39 cellular contexts compared by ENCODE assay signal in genomic region chr7:3844545-3845151, GRCh38.
"Had no signal": no experiment of that assay in that cellular context is flagged by ENCODE, and none has a peak within 500 bp of the region (broad histone marks: within the 10 kb centered on the region; RNA-seq: fewer than 3 reads in every experiment).

No MANE protein-coding gene starts in this region.

- ATAC-seq: activated T-cell treated with anti-CD3 and anti-CD28 coated beads, Interleukin-2, amount 50 U/mL, for 4 hours; PC-3 had no signal

- DNase-seq: activated B cell treated with CpG ODN at 0.5 μM for 24 hours; activated CD4-positive, alpha-beta memory T cell treated with anti-CD3 and anti-CD28 coated beads for 36 hours; activated CD4-positive, alpha-beta T cell treated with anti-CD3 and anti-CD28 coated beads for 4 hours; activated CD4-positive, alpha-beta T cell treated with anti-CD3 and anti-CD28 coated beads, Interleukin-2, amount 50 U/mL, for 1 hour; activated CD4-positive, CD25-positive, alpha-beta regulatory T cell treated with anti-CD3 and anti-CD28 coated beads, Interleukin-2, amount 50 U/mL, for 72 hours; activated CD8-positive, alpha-beta memory T cell treated with anti-CD3 and anti-CD28 coated beads, Interleukin-2, amount 50 U/mL, for 4 hours; activated gamma-delta T cell treated with Interleukin-2 at 50 U/mL for 16 hours; activated naive CD4-positive, alpha-beta T cell treated with anti-CD3 and anti-CD28 coated beads for 36 hours; activated naive CD8-positive, alpha-beta T cell treated with anti-CD3 and anti-CD28 coated beads for 36 hours; activated T-cell treated with anti-CD3 and anti-CD28 coated beads for 4 hours; activated T-cell treated with anti-CD3 and anti-CD28 coated beads, Interleukin-2, amount 50 U/mL, for 4 hours; amniotic stem cell; Kasumi-1; KG1; MG63; NCI-H1048; NCI-H1105 treated with DMSO at 0.1 percent for 48 hours; NCI-H1436 treated with DMSO at 0.1 percent for 48 hours; NCI-H1694 treated with DMSO at 0.1 percent for 48 hours; NCI-H2029; NCI-H2107; NCI-H2171; NCI-H510A; NCI-H526; NCI-H774; NK-92 treated with Interleukin-12 subunit alpha and Interleukin-12 subunit beta, amount 100 ng/mL, for 24 hours; PC-3; Peyer's patch; RPMI8226; SHP77 treated with DMSO at 0.1 percent for 48 hours; SW 1271; T-helper 1 cell; T-helper 2 cell; T-helper 9 cell had no signal

- H3K9me3 ChIP-seq: ascending aorta, MG63, Peyer's patch had no signal

- H3K27ac ChIP-seq: ascending aorta, cardiac muscle cell, Peyer's patch, VCaP had no signal

- H3K36me3 ChIP-seq: ascending aorta, cardiac muscle cell, MG63, Peyer's patch had no signal

- H3K4me1 ChIP-seq: ascending aorta, Peyer's patch had no signal

- H3K9me3 Mint-ChIP-seq: activated B cell treated with CpG ODN at 0.5 μM for 24 hours; activated CD4-positive, alpha-beta memory T cell treated with anti-CD3 and anti-CD28 coated beads for 36 hours; activated naive CD4-positive, alpha-beta T cell treated with anti-CD3 and anti-CD28 coated beads for 36 hours; activated naive CD8-positive, alpha-beta T cell treated with anti-CD3 and anti-CD28 coated beads for 36 hours; activated T-cell treated with anti-CD3 and anti-CD28 coated beads, Interleukin-2, amount 50 U/mL, for 4 hours; activated T-helper 1 cell treated with anti-CD3 and anti-CD28 coated beads, Interleukin-12 subunit alpha, Interleukin-12 subunit beta, Interleukin-2, Interleukin-4 antibody, amounts not matched to agents 30 ng/mL and 10 ng/mL and 1 ng/mL, durations not matched to agents 14 hours and 24 hours and 36 hours; central memory CD8-positive, alpha-beta T cell had no signal

- H3K27me3 Mint-ChIP-seq: activated B cell treated with CpG ODN at 0.5 μM for 24 hours; activated naive CD8-positive, alpha-beta T cell treated with anti-CD3 and anti-CD28 coated beads for 36 hours had no signal

- H3K27ac Mint-ChIP-seq: activated B cell treated with CpG ODN at 0.5 μM for 24 hours; activated CD4-positive, alpha-beta memory T cell treated with anti-CD3 and anti-CD28 coated beads for 36 hours; activated naive CD4-positive, alpha-beta T cell treated with anti-CD3 and anti-CD28 coated beads for 36 hours; activated naive CD8-positive, alpha-beta T cell treated with anti-CD3 and anti-CD28 coated beads for 36 hours; activated T-helper 1 cell treated with anti-CD3 and anti-CD28 coated beads, Interleukin-12 subunit alpha, Interleukin-12 subunit beta, Interleukin-2, Interleukin-4 antibody, amounts not matched to agents 30 ng/mL and 10 ng/mL and 1 ng/mL, durations not matched to agents 14 hours and 24 hours and 36 hours had no signal

- H3K4me3 ChIP-seq: ascending aorta, cardiac muscle cell, MG63, Peyer's patch had no signal

- H3K36me3 Mint-ChIP-seq: activated CD4-positive, alpha-beta memory T cell treated with anti-CD3 and anti-CD28 coated beads for 36 hours; activated naive CD8-positive, alpha-beta T cell treated with anti-CD3 and anti-CD28 coated beads for 36 hours had no signal

- H3K27me3 ChIP-seq: ascending aorta, cardiac muscle cell, MG63, Peyer's patch had no signal

- H3K4me3 Mint-ChIP-seq: activated B cell treated with CpG ODN at 0.5 μM for 24 hours; activated CD4-positive, alpha-beta memory T cell treated with anti-CD3 and anti-CD28 coated beads for 36 hours; activated naive CD4-positive, alpha-beta T cell treated with anti-CD3 and anti-CD28 coated beads for 36 hours; activated naive CD8-positive, alpha-beta T cell treated with anti-CD3 and anti-CD28 coated beads for 36 hours; activated T-cell treated with anti-CD3 and anti-CD28 coated beads, Interleukin-2, amount 50 U/mL, for 4 hours; activated T-helper 1 cell treated with anti-CD3 and anti-CD28 coated beads, Interleukin-12 subunit alpha, Interleukin-12 subunit beta, Interleukin-2, Interleukin-4 antibody, amounts not matched to agents 30 ng/mL and 10 ng/mL and 1 ng/mL, durations not matched to agents 14 hours and 24 hours and 36 hours; central memory CD8-positive, alpha-beta T cell had no signal

- H3K4me1 Mint-ChIP-seq: activated B cell treated with CpG ODN at 0.5 μM for 24 hours; activated naive CD8-positive, alpha-beta T cell treated with anti-CD3 and anti-CD28 coated beads for 36 hours; central memory CD8-positive, alpha-beta T cell had no signal
